8 cellular contexts compared by ENCODE assay signal in the genomic region with DNA sequence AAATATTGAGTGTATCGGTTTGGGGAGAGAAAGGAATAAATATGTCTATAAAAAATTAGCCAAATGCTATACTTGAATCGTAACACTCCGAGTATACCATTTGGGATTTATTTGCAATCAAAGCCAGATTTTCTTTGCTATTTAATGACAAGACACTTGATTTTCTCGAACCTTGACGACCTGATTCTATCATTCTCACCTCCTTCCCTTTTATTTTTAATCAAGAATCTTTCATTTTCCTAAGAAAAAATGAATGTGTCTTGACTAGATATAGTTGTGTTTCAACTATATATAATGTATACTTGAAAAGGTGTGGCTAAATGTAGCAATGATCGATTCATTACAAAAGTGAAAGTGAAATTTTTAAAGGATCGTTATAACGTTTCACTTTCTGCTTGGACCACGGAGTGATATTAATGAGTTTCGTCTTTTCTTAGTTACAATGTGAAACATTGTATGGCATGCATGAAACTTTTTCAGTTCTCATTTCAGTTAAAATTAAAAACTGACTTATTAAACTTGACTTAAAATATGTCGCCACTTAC. TPM values are rescaled to one million over a fixed set of nuclear protein-coding genes. Genes with fewer than 3 reads are reported as not detected.
DNase-seq lines count a peak whose midpoint lies in the region; ATAC-seq, FAIRE-seq and TF ChIP-seq lines count a peak whose summit lies in the region.

No MANE protein-coding gene starts in this region.

- H3K27me3 Mint-ChIP-seq in activated naive CD4-positive, alpha-beta T cell treated with anti-CD3 and anti-CD28 coated beads, Interleukin-2, amount 50 U/mL, for 24 hours: no peaks in the 10 kb centered on the region
- no peaks in the 10 kb centered on the region for H3K27me3 Mint-ChIP-seq in T-helper 17 cell

- FAIRE-seq in urothelium cell line (lab: Jason Lieb, UNC): no peak

- H3K27me3 ChIP-seq in right cardiac atrium (ENCODE audit: control insufficient read depth, insufficient read depth): no peaks in the 10 kb centered on the region
- no peaks in the 10 kb centered on the region for H3K27me3 ChIP-seq in smooth muscle cell (ENCODE audit: low read depth)

- peaks cover 15% of the 10 kb centered on the region for H3K79me2 ChIP-seq in smooth muscle cell (ENCODE audit: low read depth)

- H3K4me1 ChIP-seq in right cardiac atrium (ENCODE audit: control insufficient read depth, insufficient read depth, low read length): peaks cover 10% of the 10 kb centered on the region
- H3K4me1 ChIP-seq in smooth muscle cell (ENCODE audit: low read depth): peaks cover 8% of the 10 kb centered on the region

- WGBS in right cardiac atrium: 5% methylated on average over 11 of the region's 11 CpGs
- WGBS in smooth muscle cell (ENCODE audit: low lambda C conversion rate): 32% methylated on average over 11 of the region's 11 CpGs

- no peaks in the 10 kb centered on the region for H3K9me3 ChIP-seq in T-helper 17 cell (ENCODE audit: control insufficient read depth, low read length, poor library complexity, severe bottlenecking)
- no peaks in the 10 kb centered on the region for H3K9me3 ChIP-seq in right cardiac atrium (ENCODE audit: control insufficient read depth, low read length)
- H3K9me3 ChIP-seq in smooth muscle cell (replicated peaks; ENCODE audit: low read depth): no peaks in the 10 kb centered on the region

- peaks cover 4% of the 10 kb centered on the region for H3F3A ChIP-seq in smooth muscle cell (ENCODE audit: low read depth)

- ATAC-seq in HG03060 (IDR thresholded peaks at IDR 0.05; ENCODE audit: low read depth, unreplicated experiment) (peak; percentile 68), T-helper 17 cell (peak; percentile 40), right cardiac atrium (no peak)

- peaks cover 3% of the 10 kb centered on the region for H3K36me3 Mint-ChIP-seq in activated naive CD4-positive, alpha-beta T cell treated with anti-CD3 and anti-CD28 coated beads, Interleukin-2, amount 50 U/mL, for 24 hours
- peaks cover 2% of the 10 kb centered on the region for H3K36me3 Mint-ChIP-seq in T-helper 17 cell (ENCODE audit: low read depth)

- peak overlapping the region; percentile 0 for H3K27ac ChIP-seq in right cardiac atrium (ENCODE audit: low read length)
- no peak overlapping the region for H3K27ac ChIP-seq in smooth muscle cell (ENCODE audit: low read depth)

- H3K4me3 Mint-ChIP-seq in activated naive CD4-positive, alpha-beta T cell treated with anti-CD3 and anti-CD28 coated beads, Interleukin-2, amount 50 U/mL, for 24 hours: peak overlapping the region; percentile 92
- H3K4me3 Mint-ChIP-seq in T-helper 17 cell: peak overlapping the region; percentile 80

- H3K9ac ChIP-seq in smooth muscle cell (ENCODE audit: low read depth): peak overlapping the region; percentile 70

- intact Hi-C loops in right cardiac atrium (cut with DNase I): no loop called here

- H4K20me1 ChIP-seq in smooth muscle cell (ENCODE audit: low read depth): no peaks in the 10 kb centered on the region

- H3K9me3 Mint-ChIP-seq in activated naive CD4-positive, alpha-beta T cell treated with anti-CD3 and anti-CD28 coated beads, Interleukin-2, amount 50 U/mL, for 24 hours: peaks cover 5% of the 10 kb centered on the region

- H3K4me3 ChIP-seq in right cardiac atrium (ENCODE audit: low read length) (peak overlapping the region; percentile 54), smooth muscle cell (peak overlapping the region; percentile 94)

- H3K36me3 ChIP-seq in smooth muscle cell (ENCODE audit: low read depth): no peaks in the 10 kb centered on the region

- peak overlapping the region; percentile 92 for H2AFZ ChIP-seq in smooth muscle cell (ENCODE audit: low read depth)

- peaks cover 49% of the 10 kb centered on the region for H3K4me1 Mint-ChIP-seq in activated naive CD4-positive, alpha-beta T cell treated with anti-CD3 and anti-CD28 coated beads, Interleukin-2, amount 50 U/mL, for 24 hours
- peaks cover 11% of the 10 kb centered on the region for H3K4me1 Mint-ChIP-seq in T-helper 17 cell

- no peak for TF ChIP-seq CTCF in smooth muscle cell (IDR thresholded peaks at IDR 0.05; ENCODE audit: borderline replicate concordance, insufficient read depth, poor library complexity, severe bottlenecking)

- H3K27ac Mint-ChIP-seq in activated naive CD4-positive, alpha-beta T cell treated with anti-CD3 and anti-CD28 coated beads, Interleukin-2, amount 50 U/mL, for 24 hours: peak overlapping the region; percentile 87
- peak overlapping the region; percentile 77 for H3K27ac Mint-ChIP-seq in T-helper 17 cell

- H3K4me2 ChIP-seq in smooth muscle cell: peak overlapping the region; percentile 97

- DNase-seq in activated naive CD4-positive, alpha-beta T cell (lab: John Stamatoyannopoulos, UW): no peak
- DNase-seq in T-helper 17 cell (no peak), right cardiac atrium (no peak), smooth muscle cell (lab: John Stamatoyannopoulos, UW; ENCODE audit: unreplicated experiment) (no peak), GM19238 (ENCODE audit: insufficient read length, low spot score) (no peak), urothelium cell line (ENCODE audit: low spot score) (no peak)

RNA-seq across cellular contexts. Expression of gene NUB1, which starts 0.6 kb away (rescaled TPM):
- 10 to 100 TPM; 71.9 to 87.2 TPM for total RNA-seq in T-helper 17 cell
- total RNA-seq in right cardiac atrium: 10 to 100 TPM; 33.3 to 42.4 (median 38.6) TPM
- 24.1 TPM for polyA plus RNA-seq in right cardiac atrium
- total RNA-seq in smooth muscle cell: 34.7 and 36.9 TPM in 2 replicates
- 27.7 and 28.5 TPM in 2 replicates for polyA plus RNA-seq in smooth muscle cell

Comparison
In these comparisons a context has a peak if more than half of its experiments do, and no peak if none do; other contexts are left out.
1. ATAC-seq: peak in HG03060 (single experiment) and T-helper 17 cell (single experiment); none in right cardiac atrium (0 of 2).